In the genomic region with DNA sequence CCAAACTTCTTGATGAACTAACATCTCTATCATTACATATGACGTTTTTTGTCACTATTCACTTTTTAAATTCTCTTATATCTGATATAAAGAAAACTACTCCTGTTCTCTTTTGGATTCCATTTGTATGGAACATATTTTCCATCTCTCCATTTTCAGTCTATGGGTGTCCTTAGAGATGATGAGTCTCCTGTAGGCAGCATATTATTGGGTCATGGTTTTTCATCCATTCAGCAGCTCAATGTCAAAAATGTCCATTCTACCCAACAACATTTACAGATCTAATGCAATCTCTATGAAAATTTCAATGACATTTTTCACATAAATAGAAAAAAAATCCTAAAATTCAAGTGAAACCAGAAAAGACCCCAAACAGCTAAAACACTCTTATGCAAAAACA, we compare ENCODE assay signal across 20 cellular contexts.
DNase-seq lines count a peak whose midpoint lies in the region; ATAC-seq, FAIRE-seq and TF ChIP-seq lines count a peak whose summit lies in the region.
"Had no signal": no experiment of that assay in that cellular context is flagged by ENCODE, and none has a peak within 500 bp of the region (broad histone marks: within the 10 kb centered on the region; RNA-seq: fewer than 3 reads in every experiment).

No MANE protein-coding gene starts in this region.

- TF ChIP-seq CTCF in A549 (IDR thresholded peaks at IDR 0.05) (no peak), HEK293 (tag by site-specific recombination; IDR thresholded peaks at IDR 0.05) (no peak)

- no peaks in the 10 kb centered on the region for H3K27me3 ChIP-seq in small intestine (ENCODE audit: control insufficient read depth in 2 of 2, insufficient read depth in 2 of 2, low read length in 2 of 2)
- H3K27me3 ChIP-seq: BE2C had no signal

- peaks cover 6 to 22% (median 11%) of the 10 kb centered on the region in 3 donors for H3K4me1 Mint-ChIP-seq in T-cell
- H3K4me1 Mint-ChIP-seq: CD14-positive monocyte had no signal

- H3K4me3 ChIP-seq in A549 (no peak overlapping the region), HEK293 (ENCODE audit: low read depth, low read length) (no peak overlapping the region), small intestine (ENCODE audit: low read depth in 1 of 2, low read length in 2 of 2) (no peak overlapping the region)
- H3K4me3 ChIP-seq: BLaER1 had no signal

- no peak for DNase-seq in A549 (ENCODE audit: low read depth in 1 of 2, low spot score in 1 of 2)
- DNase-seq in small intestine = no peak
- no peak for DNase-seq in T-cell
- DNase-seq in effector CD8-positive, alpha-beta T cell (lab: John Stamatoyannopoulos, UW) = no peak
- DNase-seq: ACHN; BE2C; C1 segment of cervical spinal cord; CD4-positive, alpha-beta memory T cell; CD4-positive, CD25-positive, alpha-beta regulatory T cell; CD8-positive, alpha-beta memory T cell; COR-L47; DMS79 treated with DMSO at 0.1 percent for 48 hours; GF-D8 had no signal

- 89% methylated on average over 1 of the region's 1 CpG for WGBS in A549 (ENCODE audit: missing lambda C conversion rate)
- 71 to 100% (median 92%) methylated on average over 1 of the region's 1 CpG for WGBS in small intestine, 3 donors

- no peak overlapping the region for H3K27ac ChIP-seq in A549
- H3K27ac ChIP-seq in HEK293 (ENCODE audit: extremely low read depth, low read depth, low read length) = no peak overlapping the region
- H3K27ac ChIP-seq in small intestine (ENCODE audit: low read depth in 1 of 2, low read length in 1 of 2) = no peak overlapping the region
- H3K27ac ChIP-seq: 22Rv1, BLaER1 had no signal

- peaks cover 34% of the 10 kb centered on the region for H3K36me3 Mint-ChIP-seq in T-cell

- no peak overlapping the region for H3K4me3 Mint-ChIP-seq in T-cell
- H3K4me3 Mint-ChIP-seq: CD14-positive monocyte; CD4-positive, alpha-beta memory T cell; CD4-positive, CD25-positive, alpha-beta regulatory T cell; CD8-positive, alpha-beta memory T cell had no signal

- no peaks in the 10 kb centered on the region for H3K4me1 ChIP-seq in A549
- no peaks in the 10 kb centered on the region for H3K4me1 ChIP-seq in HEK293 (ENCODE audit: control insufficient read depth, insufficient read depth, low read length)
- no peaks in the 10 kb centered on the region for H3K4me1 ChIP-seq in small intestine (ENCODE audit: control insufficient read depth in 2 of 2, insufficient read depth in 1 of 2, low read depth in 1 of 2, low read length in 1 of 2)
- H3K4me1 ChIP-seq: BE2C, BLaER1 had no signal

- no peaks in the 10 kb centered on the region for H3K27me3 Mint-ChIP-seq in T-cell
- H3K27me3 Mint-ChIP-seq: CD4-positive, alpha-beta memory T cell; CD4-positive, CD25-positive, alpha-beta regulatory T cell; CD8-positive, alpha-beta memory T cell had no signal

- ATAC-seq in A549 = no peak
- no peak for ATAC-seq in T-cell (replicated peaks in 1 of 4)

- H3K27ac Mint-ChIP-seq in T-cell = no peak overlapping the region
- H3K27ac Mint-ChIP-seq: CD14-positive monocyte; CD4-positive, CD25-positive, alpha-beta regulatory T cell; CD8-positive, alpha-beta memory T cell had no signal

- peaks cover 2 to 16% (median 4%) of the 10 kb centered on the region in 3 donors for H3K9me3 Mint-ChIP-seq in T-cell

- no peak for TF ChIP-seq RAD21 in A549 (conservative IDR thresholded peaks at IDR 0.05 in 1 of 2, IDR thresholded peaks at IDR 0.05 in 1 of 2)

- no peak for TF ChIP-seq EP300 in A549 (IDR thresholded peaks at IDR 0.05)

- FAIRE-seq in A549 (lab: Jason Lieb, UNC) = peak; percentile 80
- peak; percentile 81 for FAIRE-seq in small intestine (lab: Jason Lieb, UNC)
- FAIRE-seq: G401.6, GM12892, GM18507 had no signal

- H3K36me3 ChIP-seq in HEK293 (ENCODE audit: control insufficient read depth in 2 of 2, insufficient read depth in 1 of 2, low read length in 2 of 2) (peaks cover 0 to 5% of the 10 kb centered on the region in 2 experiments; a peak in 1 of 3 replicates), small intestine (ENCODE audit: control insufficient read depth in 2 of 2, insufficient read depth in 2 of 2, low read length in 2 of 2) (no peaks in the 10 kb centered on the region)
- H3K36me3 ChIP-seq: BE2C, BLaER1 had no signal

- POLR2A ChIA-PET in A549 (lab: Yijun Ruan, JAX) (interaction anchor here (0.6 kb wide), 1 partner anchor 60 kb away, joined by 3 read pairs; a partner anchor contains a TSS), HEK293 (lab: Yijun Ruan, JAX) (no interaction called here), T-cell (lab: Charles Lee) (interaction anchor here (0.6 kb wide), 2 partner anchors 35 to 39 kb away, joined by 3 to 11 read pairs; no protein-coding TSS in a partner anchor)

- no peaks in the 10 kb centered on the region for H3K9me3 ChIP-seq in A549
- no peaks in the 10 kb centered on the region; the same call in 1 of the 2 replicates for H3K9me3 ChIP-seq in HEK293 (ENCODE audit: control insufficient read depth, insufficient read depth, low read depth, low read length)
- H3K9me3 ChIP-seq in small intestine (ENCODE audit: control insufficient read depth, low read depth) = no peaks in the 10 kb centered on the region
- H3K9me3 ChIP-seq: BE2C had no signal

- no peak for TF ChIP-seq POLR2A in A549 (IDR thresholded peaks at IDR 0.05; ENCODE audit: low read length)

- no peak overlapping the region for H3K4me2 ChIP-seq in A549
- H3K4me2 ChIP-seq: BLaER1 had no signal

- CTCF ChIA-PET in A549 (lab: Yijun Ruan, JAX) (no interaction called here), HEK293 (lab: Yijun Ruan, JAX) (no interaction called here), T-cell (lab: Charles Lee) (no interaction called here)

TF ChIP-seq in A549, 52 proteins besides CTCF, POLR2A, EP300 and RAD21:
- TF ChIP-seq SMC3 (IDR thresholded peaks at IDR 0.05) (no peak), HOXB13 (CRISPR knock-in tag; IDR thresholded peaks at IDR 0.05; ENCODE audit: low read depth) (no peak), EHMT2 (IDR thresholded peaks at IDR 0.05; ENCODE audit: low read depth) (no peak), ESRRA (IDR thresholded peaks at IDR 0.05; ENCODE audit: borderline replicate concordance, low read length) (no peak), RNF2 (IDR thresholded peaks at IDR 0.05; ENCODE audit: borderline replicate concordance, low read depth) (no peak), CHD2 (IDR thresholded peaks at IDR 0.05; ENCODE audit: low read length, partially characterized antibody) (no peak), HEYL (CRISPR knock-in tag; IDR thresholded peaks at IDR 0.05) (no peak), GATA3 (IDR thresholded peaks at IDR 0.05; ENCODE audit: borderline replicate concordance) (no peak), FOXS1 (CRISPR knock-in tag; IDR thresholded peaks at IDR 0.05) (no peak), ZSCAN20 (CRISPR knock-in tag; IDR thresholded peaks at IDR 0.05) (no peak), ZFP36 (IDR thresholded peaks at IDR 0.05; ENCODE audit: borderline replicate concordance, partially characterized antibody) (no peak)
TF ChIP-seq in A549: peak in this region for 0.

TF ChIP-seq in HEK293, 187 proteins besides CTCF, POLR2A, EP300 and RAD21:
- TF ChIP-seq TRIM28 (IDR thresholded peaks at IDR 0.05; ENCODE audit: borderline replicate concordance, low read length) (0 out of 2 replicates have a peak, but pooled peaks have one; percentile 19), IKZF3 (tag by site-specific recombination; IDR thresholded peaks at IDR 0.05) (no peak), ZNF10 (tag by site-specific recombination; IDR thresholded peaks at IDR 0.05) (no peak), ZNF169 (tag by site-specific recombination; IDR thresholded peaks at IDR 0.05) (no peak), ZNF530 (tag by site-specific recombination; IDR thresholded peaks at IDR 0.05; ENCODE audit: low read depth) (no peak), SETDB1 (IDR thresholded peaks at IDR 0.05; ENCODE audit: insufficient read length, low read length) (peak; percentile 82), OVOL3 (tag by site-specific recombination; IDR thresholded peaks at IDR 0.05) (no peak), PRDM1 (tag by site-specific recombination; IDR thresholded peaks at IDR 0.05) (no peak)
- TF ChIP-seq, protein P1, sequence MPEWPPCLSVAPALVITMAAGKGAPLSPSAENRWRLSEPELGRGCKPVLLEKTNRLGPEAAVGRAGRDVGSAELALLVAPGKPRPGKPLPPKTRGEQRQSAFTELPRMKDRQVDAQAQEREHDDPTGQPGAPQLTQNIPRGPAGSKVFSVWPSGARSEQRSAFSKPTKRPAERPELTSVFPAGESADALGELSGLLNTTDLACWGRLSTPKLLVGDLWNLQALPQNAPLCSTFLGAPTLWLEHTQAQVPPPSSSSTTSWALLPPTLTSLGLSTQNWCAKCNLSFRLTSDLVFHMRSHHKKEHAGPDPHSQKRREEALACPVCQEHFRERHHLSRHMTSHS (tag by site-specific recombination; IDR thresholded peaks at IDR 0.05) = no peak
- TF ChIP-seq, protein P2, sequence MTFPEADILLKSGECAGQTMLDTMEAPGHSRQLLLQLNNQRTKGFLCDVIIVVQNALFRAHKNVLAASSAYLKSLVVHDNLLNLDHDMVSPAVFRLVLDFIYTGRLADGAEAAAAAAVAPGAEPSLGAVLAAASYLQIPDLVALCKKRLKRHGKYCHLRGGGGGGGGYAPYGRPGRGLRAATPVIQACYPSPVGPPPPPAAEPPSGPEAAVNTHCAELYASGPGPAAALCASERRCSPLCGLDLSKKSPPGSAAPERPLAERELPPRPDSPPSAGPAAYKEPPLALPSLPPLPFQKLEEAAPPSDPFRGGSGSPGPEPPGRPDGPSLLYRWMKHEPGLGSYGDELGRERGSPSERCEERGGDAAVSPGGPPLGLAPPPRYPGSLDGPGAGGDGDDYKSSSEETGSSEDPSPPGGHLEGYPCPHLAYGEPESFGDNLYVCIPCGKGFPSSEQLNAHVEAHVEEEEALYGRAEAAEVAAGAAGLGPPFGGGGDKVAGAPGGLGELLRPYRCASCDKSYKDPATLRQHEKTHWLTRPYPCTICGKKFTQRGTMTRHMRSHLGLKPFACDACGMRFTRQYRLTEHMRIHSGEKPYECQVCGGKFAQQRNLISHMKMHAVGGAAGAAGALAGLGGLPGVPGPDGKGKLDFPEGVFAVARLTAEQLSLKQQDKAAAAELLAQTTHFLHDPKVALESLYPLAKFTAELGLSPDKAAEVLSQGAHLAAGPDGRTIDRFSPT (tag by site-specific recombination; IDR thresholded peaks at IDR 0.05) = no peak
